13 cellular contexts compared by ENCODE assay signal in the genomic region with DNA sequence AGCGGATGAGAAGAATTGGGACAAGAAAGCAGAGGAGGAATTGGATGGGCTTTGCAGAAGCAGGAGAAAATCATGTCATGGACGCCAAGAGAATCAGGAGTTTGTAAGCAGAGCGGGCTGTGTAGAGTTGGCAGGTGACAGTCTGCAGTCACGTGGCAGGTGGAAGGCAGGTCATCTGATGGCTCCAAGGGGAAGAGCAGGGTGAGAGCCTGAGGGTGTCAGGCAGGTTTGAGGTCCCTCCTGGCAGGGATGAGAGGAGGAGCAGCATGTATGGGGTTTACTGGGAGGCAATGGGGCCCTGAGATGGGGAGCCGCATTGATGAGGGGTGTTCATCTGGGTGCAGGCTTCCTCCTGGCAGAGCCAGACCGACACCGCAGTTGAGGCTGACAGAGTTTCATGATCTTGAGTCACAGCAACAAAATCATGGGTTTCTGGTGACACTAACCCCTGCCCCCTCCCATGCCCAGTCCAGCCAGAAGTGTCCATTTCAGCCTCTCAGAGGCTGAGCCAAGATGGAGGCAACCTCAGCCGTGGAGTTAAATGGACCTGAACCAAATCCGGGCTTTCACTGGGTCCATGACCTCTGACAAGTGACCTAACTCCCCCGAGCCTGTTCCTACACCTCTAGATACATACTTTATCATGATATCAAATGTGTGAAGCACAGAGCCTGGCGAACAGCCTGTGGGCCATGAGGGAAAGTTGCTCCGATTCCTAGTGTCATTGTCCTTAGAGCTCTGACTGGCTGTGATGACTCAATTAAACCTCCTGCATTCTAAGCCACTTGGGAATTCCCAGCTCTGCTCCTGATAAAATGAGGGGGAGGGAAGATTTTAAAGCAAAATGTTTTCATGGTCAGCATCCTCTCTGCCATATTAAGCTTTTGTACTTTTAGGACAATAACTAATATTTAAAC. TPM values are rescaled to one million over a fixed set of nuclear protein-coding genes. Genes with fewer than 3 reads are reported as not detected.
A peak's percentile ranks its signal among the peaks of the same experiment; 100 is the strongest.
DNase-seq lines count a peak whose midpoint lies in the region; ATAC-seq and TF ChIP-seq lines count a peak whose summit lies in the region.
"Had no signal": no experiment of that assay in that cellular context is flagged by ENCODE, and none has a peak within 500 bp of the region (broad histone marks: within the 10 kb centered on the region; RNA-seq: fewer than 3 reads in every experiment).

No MANE protein-coding gene starts in this region.

- no peaks in the 10 kb centered on the region for H3K27me3 ChIP-seq in mammary epithelial cell (ENCODE audit: insufficient read depth, low read length)

- peaks cover 15% of the 10 kb centered on the region for H3K4me1 ChIP-seq in mammary epithelial cell (ENCODE audit: insufficient read depth, low read length)

- H3K27ac Mint-ChIP-seq in HFFc6 = peak overlapping the region; percentile 85
- H3K27ac Mint-ChIP-seq: natural killer cell treated with Interleukin-12 subunit alpha and Interleukin-12 subunit beta and Interleukin-15 and Interleukin-18, amount 100 ng/mL, for 72 hours had no signal

- H3K4me3 Mint-ChIP-seq in HFFc6 = peak overlapping the region; percentile 59
- H3K4me3 Mint-ChIP-seq: natural killer cell treated with Interleukin-12 subunit alpha and Interleukin-12 subunit beta and Interleukin-15 and Interleukin-18, amount 100 ng/mL, for 72 hours had no signal

- intact Hi-C loops in mammary epithelial cell (cut with micrococcal nuclease) (no loop called here), left ventricle myocardium superior (cut with micrococcal nuclease) (no loop called here)

- 92% methylated on average over 12 of the region's 12 CpGs for WGBS in mammary epithelial cell (ENCODE audit: low coverage, missing lambda C conversion rate)

- DNase-seq in HFFc6 (peak; percentile 48), mammary epithelial cell (peak; percentile 23), left ventricle myocardium superior (no peak), NCI-H526 treated with DMSO at 0.1 percent for 48 hours (lab: John Stamatoyannopoulos, UW) (no peak), COR-L47 (lab: John Stamatoyannopoulos, UW) (no peak), NCI-H774 (lab: John Stamatoyannopoulos, UW) (no peak), omental fat pad (ENCODE audit: low spot score) (no peak)
- DNase-seq: stimulated activated CD4-positive, alpha-beta T cell treated with anti-CD3 and anti-CD28 coated beads, Interleukin-4, amount 100 ng/mL, for 4 hours had no signal

- CTCF ChIA-PET in mammary epithelial cell (lab: Charles Lee; ENCODE audit: low non-redundant PET) = no interaction called here

- in situ Hi-C loops in mammary epithelial cell (cut with MboI; ENCODE audit: low sequenced_read_pairs in 2 of 2) = no loop called here

- H2AFZ ChIP-seq in mammary epithelial cell (ENCODE audit: low read depth, low read length) = no peak overlapping the region
- H2AFZ ChIP-seq: PC-9 had no signal

- no peak overlapping the region for H3K4me3 ChIP-seq in mammary epithelial cell (replicated peaks in 1 of 3; ENCODE audit: insufficient read depth in 1 of 3, low read depth in 2 of 3, low read length in 3 of 3)
- H3K4me3 ChIP-seq in skin epidermis = no peak overlapping the region
- H3K4me3 ChIP-seq: PC-9 had no signal

- ATAC-seq in left ventricle myocardium superior = peak; percentile 62
- ATAC-seq in omental fat pad (ENCODE audit: low FRiP score) = no peak

- peaks cover 3% of the 10 kb centered on the region for H3K27me3 Mint-ChIP-seq in HFFc6 (ENCODE audit: insufficient read depth)
- H3K27me3 Mint-ChIP-seq: natural killer cell treated with Interleukin-12 subunit alpha and Interleukin-12 subunit beta and Interleukin-15 and Interleukin-18, amount 100 ng/mL, for 72 hours had no signal

- no peaks in the 10 kb centered on the region for H3K9me3 Mint-ChIP-seq in HFFc6
- H3K9me3 Mint-ChIP-seq: natural killer cell treated with Interleukin-12 subunit alpha and Interleukin-12 subunit beta and Interleukin-15 and Interleukin-18, amount 100 ng/mL, for 72 hours had no signal

- H3K79me2 ChIP-seq in mammary epithelial cell (ENCODE audit: insufficient read depth, low read length) = no peaks in the 10 kb centered on the region

- H3K36me3 ChIP-seq in mammary epithelial cell (ENCODE audit: insufficient read depth, low read length) = peaks cover 34% of the 10 kb centered on the region

- no TSS peak for BruUV-seq in mammary epithelial cell (replicated peaks; lab: Mats Ljungman, UMichigan)

- H3K36me3 Mint-ChIP-seq in HFFc6 (ENCODE audit: low read depth) = peaks cover 22% of the 10 kb centered on the region
- H3K36me3 Mint-ChIP-seq: natural killer cell treated with Interleukin-12 subunit alpha and Interleukin-12 subunit beta and Interleukin-15 and Interleukin-18, amount 100 ng/mL, for 72 hours had no signal

- dilution Hi-C loops in mammary epithelial cell (cut with HindIII; ENCODE audit: low sequenced_read_pairs) = no loop called here

- H3K4me2 ChIP-seq in mammary epithelial cell (ENCODE audit: insufficient read depth, low read depth, low read length) = no peak overlapping the region
- H3K4me2 ChIP-seq: PC-9 had no signal

- TF ChIP-seq CTCF in HFFc6 (IDR thresholded peaks at IDR 0.05) = no peak
- TF ChIP-seq CTCF in mammary epithelial cell (conservative IDR thresholded peaks at IDR 0.05 in 1 of 2, IDR thresholded peaks at IDR 0.05 in 1 of 2; ENCODE audit: extremely low read depth in 1 of 2, insufficient read depth in 1 of 2, low read depth in 1 of 2, low read length in 2 of 2) = no peak
- no peak for TF ChIP-seq CTCF in omental fat pad (IDR thresholded peaks at IDR 0.05)

- H3K27ac ChIP-seq in mammary epithelial cell (ENCODE audit: insufficient read depth, low read depth, low read length) (peak overlapping the region; percentile 42), skin epidermis (peak overlapping the region in 12 of 21 experiments; percentile 8 to 77 (median 58))
- H3K27ac ChIP-seq: PC-9, VCaP had no signal

- no peaks in the 10 kb centered on the region for H3K9me3 ChIP-seq in mammary epithelial cell (replicated peaks; ENCODE audit: insufficient read depth, low read length)

- peaks cover 71% of the 10 kb centered on the region for H3K4me1 Mint-ChIP-seq in HFFc6 (ENCODE audit: low read depth)

- no peak overlapping the region for H3K9ac ChIP-seq in mammary epithelial cell (ENCODE audit: insufficient read depth, low read length)

- H4K20me1 ChIP-seq in mammary epithelial cell (ENCODE audit: insufficient read depth, low read length) = no peaks in the 10 kb centered on the region

RNA-seq across cellular contexts. Expression of gene EVC, which starts 36.1 kb away (rescaled TPM):
- 10 to 100 TPM; 30.7 to 40.9 (median 33.7) TPM for total RNA-seq in HFFc6 (2021; fragmentation: NEBNext Ultra II Directional; extraction: Animal tissue kit (Norgen Biotek cat#: 25700))
- total RNA-seq in mammary epithelial cell (10 to 100 TPM; 29.1 to 38.5 TPM), left ventricle myocardium superior (6.3 TPM), omental fat pad (10 to 100 TPM; 12.4 to 29.3 (median 17.6) TPM)
- 4.5 TPM for polyA plus RNA-seq in mammary epithelial cell
- polyA minus RNA-seq in mammary epithelial cell = 14.5 TPM

RNA-seq across cellular contexts. Expression of gene EVC2, which starts 38.7 kb away (rescaled TPM):
- 1 to 10 TPM; 3.0 to 4.1 (median 3.8) TPM for total RNA-seq in HFFc6 (2021; fragmentation: NEBNext Ultra II Directional; extraction: Animal tissue kit (Norgen Biotek cat#: 25700))
- total RNA-seq in mammary epithelial cell (10 to 100 TPM in 1 of 2 donors, 1 to 10 TPM in 1; 2.9 to 11.0 TPM), left ventricle myocardium superior (1.5 TPM), omental fat pad (10 to 100 TPM in 3 of 4 donors, 1 to 10 TPM in 1; 4.8 to 20.2 (median 12.5) TPM)
- 0.79 TPM for polyA plus RNA-seq in mammary epithelial cell
- polyA minus RNA-seq in mammary epithelial cell = 2.3 TPM
- total RNA-seq: HT1080 had no signal

Comparison
In these comparisons a context has a peak if more than half of its experiments do, and no peak if none do; other contexts are left out.
1. DNase-seq: peak in HFFc6 (single experiment) and mammary epithelial cell (single experiment); none in left ventricle myocardium superior (single experiment), NCI-H526 treated with DMSO at 0.1 percent for 48 hours (single experiment), COR-L47 (single experiment), NCI-H774 (single experiment) and omental fat pad (single experiment).